In the genomic region with DNA sequence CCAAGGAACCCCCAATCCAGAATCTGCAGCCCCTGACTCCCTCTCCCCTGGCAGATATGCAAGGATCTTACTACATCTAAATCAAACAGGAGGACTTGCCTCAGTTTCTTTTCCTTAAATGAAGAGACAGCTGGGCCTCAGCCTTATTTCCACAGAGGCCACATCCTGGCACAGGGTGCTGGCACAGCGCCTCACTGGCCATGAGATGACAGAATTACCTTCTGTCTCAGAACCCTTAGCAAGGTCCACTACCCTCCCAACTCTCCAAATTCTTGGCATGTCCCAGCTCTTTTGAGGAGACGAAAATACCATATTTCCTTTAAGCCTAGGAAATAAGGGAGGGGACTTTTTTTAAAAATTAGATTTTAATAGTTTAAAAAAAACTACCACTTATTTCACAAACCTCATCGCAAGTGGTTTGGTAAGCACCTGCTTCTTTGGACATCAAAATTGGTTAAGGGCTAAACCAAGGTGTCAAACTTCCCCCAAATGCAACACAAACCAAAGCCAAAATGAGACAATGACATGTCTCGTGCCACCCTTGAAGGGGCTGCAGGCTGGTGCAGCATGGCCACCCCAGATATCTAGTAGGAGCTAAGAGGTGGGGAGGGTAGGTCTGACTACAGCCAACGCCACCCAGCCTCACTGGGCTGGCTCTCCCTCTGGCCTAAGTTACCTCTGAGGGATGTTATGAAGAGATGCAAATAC, we compare ENCODE assay signal across 11 cellular contexts. TPM values are rescaled to one million over a fixed set of nuclear protein-coding genes. Genes with fewer than 3 reads are reported as not detected.
DNase-seq lines count a peak whose midpoint lies in the region; ATAC-seq and TF ChIP-seq lines count a peak whose summit lies in the region.
"Had no signal": no experiment of that assay in that cellular context is flagged by ENCODE, and none has a peak within 500 bp of the region (broad histone marks: within the 10 kb centered on the region; RNA-seq: fewer than 3 reads in every experiment).

No MANE protein-coding gene starts in this region.

- no TSS peak for BruUV-seq in MCF 10A (replicated peaks; lab: Mats Ljungman, UMichigan)

- H3K36me3 Mint-ChIP-seq in MCF 10A (ENCODE audit: insufficient read depth, unreplicated experiment): no peaks in the 10 kb centered on the region
- H3K36me3 Mint-ChIP-seq in activated T-helper 2 cell treated with anti-CD3 and anti-CD28 coated beads, Interferon-gamma antibody, Interleukin-2, Interleukin-4, amounts not matched to agents 10 μg/mL and 5 μg/mL and 100 μg/mL, durations not matched to agents 14 hours and 24 hours and 36 hours (ENCODE audit: low read depth): peaks cover 18% of the 10 kb centered on the region

- H3K27me3 ChIP-seq in breast epithelium (no peaks in the 10 kb centered on the region), right lobe of liver (no peaks in the 10 kb centered on the region), tibial artery (no peaks in the 10 kb centered on the region)

- ATAC-seq in right lobe of liver: peak in 3 of 4 donors; percentile 11 to 47 (median 26)

- H3K4me1 ChIP-seq in breast epithelium (peaks cover 0 to 15% of the 10 kb centered on the region in 2 donors), right lobe of liver (peaks cover 0 to 18% (median 6%) of the 10 kb centered on the region in 4 donors), tibial artery (peaks cover 0 to 54% (median 51%) of the 10 kb centered on the region in 4 donors)

- TF ChIP-seq POLR2A in breast epithelium (IDR thresholded peaks at IDR 0.05) (no peak), right lobe of liver (IDR thresholded peaks at IDR 0.05) (no peak)

- TF ChIP-seq CTCF in breast epithelium (IDR thresholded peaks at IDR 0.05) (no peak), MCF 10A (IDR thresholded peaks at IDR 0.05; ENCODE audit: unreplicated experiment) (no peak), right lobe of liver (IDR thresholded peaks at IDR 0.05) (no peak), tibial artery (IDR thresholded peaks at IDR 0.05) (no peak), GM20000 (IDR thresholded peaks at IDR 0.05; ENCODE audit: extremely low read depth, missing control alignments) (no peak)

- DNase-seq in breast epithelium (ENCODE audit: low spot score in 2 of 2) (no peak), MCF 10A (ENCODE audit: unreplicated experiment) (no peak), right lobe of liver (peak in 2 of 3 donors; percentile 39 to 60), tibial artery (no peak), epidermal melanocyte (ENCODE audit: insufficient read length, low spot score) (no peak), GM20000 (ENCODE audit: low spot score) (no peak), NCI-H1105 (lab: John Stamatoyannopoulos, UW) (no peak)
- DNase-seq in activated T-helper 2 cell treated with anti-CD3 and anti-CD28 coated beads, Interferon-gamma antibody, Interleukin-2, Interleukin-4, amounts not matched to agents 10 μg/mL and 5 μg/mL and 100 μg/mL, durations not matched to agents 14 hours and 24 hours and 36 hours (ENCODE audit: low spot score): no peak
- DNase-seq: endodermal cell, H7, NCI-H526 had no signal

- 62% methylated on average over 4 of the region's 5 CpGs for WGBS in right lobe of liver (ENCODE audit: insufficient coverage, low coverage, low lambda C conversion rate, missing lambda C conversion rate)

- H3K9me3 ChIP-seq in breast epithelium (no peaks in the 10 kb centered on the region), right lobe of liver (no peaks in the 10 kb centered on the region), tibial artery (no peaks in the 10 kb centered on the region)

- intact Hi-C loops in breast epithelium (cut with DNase I; ENCODE audit: low total_unique reads): no loop called here
- intact Hi-C loops in MCF 10A (cut with micrococcal nuclease): no loop called here
- intact Hi-C loops in activated T-helper 2 cell treated with anti-CD3 and anti-CD28 coated beads, Interferon-gamma antibody, Interleukin-2, Interleukin-4, amounts not matched to agents 10 μg/mL and 5 μg/mL and 100 μg/mL, durations not matched to agents 14 hours and 24 hours and 36 hours (cut with micrococcal nuclease): loop anchor here (1.0 kb wide), 3 partner anchors 9 to 50 kb away; partner anchors contain the start of gene KAT7
- intact Hi-C loops in right lobe of liver (cut with DNase I): no loop called here
- intact Hi-C loops in tibial artery (cut with DNase I; ENCODE audit: low total_unique reads): no loop called here

- H3K9me3 Mint-ChIP-seq in MCF 10A (ENCODE audit: unreplicated experiment): no peaks in the 10 kb centered on the region
- H3K9me3 Mint-ChIP-seq in activated T-helper 2 cell treated with anti-CD3 and anti-CD28 coated beads, Interferon-gamma antibody, Interleukin-2, Interleukin-4, amounts not matched to agents 10 μg/mL and 5 μg/mL and 100 μg/mL, durations not matched to agents 14 hours and 24 hours and 36 hours: no peaks in the 10 kb centered on the region
- H3K9me3 Mint-ChIP-seq: endodermal cell had no signal

- H3K27me3 Mint-ChIP-seq in MCF 10A (ENCODE audit: insufficient read depth, unreplicated experiment): no peaks in the 10 kb centered on the region
- no peaks in the 10 kb centered on the region for H3K27me3 Mint-ChIP-seq in activated T-helper 2 cell treated with anti-CD3 and anti-CD28 coated beads, Interferon-gamma antibody, Interleukin-2, Interleukin-4, amounts not matched to agents 10 μg/mL and 5 μg/mL and 100 μg/mL, durations not matched to agents 14 hours and 24 hours and 36 hours (ENCODE audit: low read depth)

- POLR2A ChIA-PET in MCF 10A (lab: Yijun Ruan, JAX): no interaction called here

- H3K4me1 Mint-ChIP-seq in MCF 10A (ENCODE audit: insufficient read depth, unreplicated experiment): peaks cover 6% of the 10 kb centered on the region
- peaks cover 64% of the 10 kb centered on the region for H3K4me1 Mint-ChIP-seq in activated T-helper 2 cell treated with anti-CD3 and anti-CD28 coated beads, Interferon-gamma antibody, Interleukin-2, Interleukin-4, amounts not matched to agents 10 μg/mL and 5 μg/mL and 100 μg/mL, durations not matched to agents 14 hours and 24 hours and 36 hours (ENCODE audit: low read depth)

- H3K36me3 ChIP-seq in breast epithelium (no peaks in the 10 kb centered on the region), right lobe of liver (no peaks in the 10 kb centered on the region), tibial artery (no peaks in the 10 kb centered on the region)

- H3K27ac ChIP-seq in breast epithelium (peak overlapping the region; percentile 46 to 50), right lobe of liver (peak overlapping the region in 2 of 3 donors; percentile 4 to 29), tibial artery (peak overlapping the region; percentile 95)

- CTCF ChIA-PET in MCF 10A (lab: Yijun Ruan, JAX): interaction anchor here (0.7 kb wide), 1 partner anchor 22 kb away, joined by 3 read pairs; no protein-coding TSS in a partner anchor

- no peak overlapping the region for H3K4me3 Mint-ChIP-seq in MCF 10A (ENCODE audit: unreplicated experiment)
- H3K4me3 Mint-ChIP-seq in activated T-helper 2 cell treated with anti-CD3 and anti-CD28 coated beads, Interferon-gamma antibody, Interleukin-2, Interleukin-4, amounts not matched to agents 10 μg/mL and 5 μg/mL and 100 μg/mL, durations not matched to agents 14 hours and 24 hours and 36 hours (ENCODE audit: low read depth): peak overlapping the region; percentile 79
- H3K4me3 Mint-ChIP-seq: endodermal cell had no signal

- H3K4me3 ChIP-seq in breast epithelium: no peak overlapping the region
- H3K4me3 ChIP-seq in right lobe of liver: no peak overlapping the region
- H3K4me3 ChIP-seq in tibial artery: no peak overlapping the region

- H3K27ac Mint-ChIP-seq in MCF 10A (ENCODE audit: low read depth, unreplicated experiment): no peak overlapping the region
- peak overlapping the region; percentile 96 for H3K27ac Mint-ChIP-seq in activated T-helper 2 cell treated with anti-CD3 and anti-CD28 coated beads, Interferon-gamma antibody, Interleukin-2, Interleukin-4, amounts not matched to agents 10 μg/mL and 5 μg/mL and 100 μg/mL, durations not matched to agents 14 hours and 24 hours and 36 hours
- H3K27ac Mint-ChIP-seq: endodermal cell had no signal

RNA-seq across cellular contexts. Expression of gene FAM117A, which starts 25.3 kb away (rescaled TPM):
- 10 to 100 TPM in 1 of 3 donors, 1 to 10 TPM in 2; 8.0 to 11.6 (median 9.8) TPM for total RNA-seq in breast epithelium
- total RNA-seq in MCF 10A (2022): 2.0 and 5.0 TPM in 2 replicates
- total RNA-seq in activated T-helper 2 cell treated with anti-CD3 and anti-CD28 coated beads, Interferon-gamma antibody, Interleukin-2, Interleukin-4, amounts not matched to agents 10 μg/mL and 5 μg/mL and 100 μg/mL, durations not matched to agents 14 hours and 24 hours and 36 hours: 12.2 and 15.8 TPM in 2 replicates
- 1 to 10 TPM; 4.4 to 7.3 (median 5.9) TPM for total RNA-seq in right lobe of liver

RNA-seq across cellular contexts. Expression of gene SLC35B1, which starts 30.8 kb away (rescaled TPM):
- total RNA-seq in breast epithelium (10 to 100 TPM; 33.0 to 44.1 (median 35.7) TPM), MCF 10A (2022) (99.6 and 130 TPM in 2 replicates), right lobe of liver (10 to 100 TPM; 31.7 to 80.0 (median 56.9) TPM)
- 75.7 and 80.7 TPM in 2 replicates for total RNA-seq in activated T-helper 2 cell treated with anti-CD3 and anti-CD28 coated beads, Interferon-gamma antibody, Interleukin-2, Interleukin-4, amounts not matched to agents 10 μg/mL and 5 μg/mL and 100 μg/mL, durations not matched to agents 14 hours and 24 hours and 36 hours

RNA-seq across cellular contexts. Expression of gene KAT7, which starts 49.9 kb away (rescaled TPM):
- total RNA-seq in breast epithelium (10 to 100 TPM; 37.6 to 57.4 (median 47.2) TPM), MCF 10A (2022) (45.1 and 53.7 TPM in 2 replicates), right lobe of liver (10 to 100 TPM; 10.8 to 21.3 (median 15.2) TPM)
- 62.1 and 65.0 TPM in 2 replicates for total RNA-seq in activated T-helper 2 cell treated with anti-CD3 and anti-CD28 coated beads, Interferon-gamma antibody, Interleukin-2, Interleukin-4, amounts not matched to agents 10 μg/mL and 5 μg/mL and 100 μg/mL, durations not matched to agents 14 hours and 24 hours and 36 hours

Comparison
In these comparisons a context has a peak if more than half of its experiments do, and no peak if none do; other contexts are left out.
1. DNase-seq: peak in right lobe of liver (2 of 3); none in breast epithelium (0 of 2), MCF 10A (single experiment), activated T-helper 2 cell treated with anti-CD3 and anti-CD28 coated beads, Interferon-gamma antibody, Interleukin-2, Interleukin-4, amounts not matched to agents 10 μg/mL and 5 μg/mL and 100 μg/mL, durations not matched to agents 14 hours and 24 hours and 36 hours (single experiment), tibial artery (0 of 2), epidermal melanocyte (single experiment), GM20000 (single experiment) and NCI-H1105 (single experiment).
2. H3K27ac ChIP-seq: peak in every context shown above with its lines; median percentile 95 in tibial artery; 48 in breast epithelium; 16 in right lobe of liver.